Comparison of ENCODE assay signal across 1 cellular context in genomic region chr11:10405858-10406592, GRCh38.
TF ChIP-seq lines count a peak whose summit lies in the region.

No MANE protein-coding gene starts in this region.

TF ChIP-seq in SK-N-SH, 30 proteins besides CTCF, POLR2A, EP300 and RAD21 (continued from another document):
- TF ChIP-seq, protein P1, sequence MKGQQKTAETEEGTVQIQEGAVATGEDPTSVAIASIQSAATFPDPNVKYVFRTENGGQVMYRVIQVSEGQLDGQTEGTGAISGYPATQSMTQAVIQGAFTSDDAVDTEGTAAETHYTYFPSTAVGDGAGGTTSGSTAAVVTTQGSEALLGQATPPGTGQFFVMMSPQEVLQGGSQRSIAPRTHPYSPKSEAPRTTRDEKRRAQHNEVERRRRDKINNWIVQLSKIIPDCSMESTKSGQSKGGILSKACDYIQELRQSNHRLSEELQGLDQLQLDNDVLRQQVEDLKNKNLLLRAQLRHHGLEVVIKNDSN (IDR thresholded peaks at IDR 0.05; ENCODE audit: borderline replicate concordance, low read depth), result no peak
- TF ChIP-seq YY1 (IDR thresholded peaks at IDR 0.05; ENCODE audit: low read depth), result no peak
- no peak for TF ChIP-seq POLR2AphosphoS5 (IDR thresholded peaks at IDR 0.05; ENCODE audit: low read depth, low read length)
- no peak for TF ChIP-seq FOXM1 (IDR thresholded peaks at IDR 0.05; ENCODE audit: low read depth)
- peak; percentile 90 for TF ChIP-seq SMC3 (IDR thresholded peaks at IDR 0.05; ENCODE audit: low read depth, low read length)
- TF ChIP-seq, protein P2, sequence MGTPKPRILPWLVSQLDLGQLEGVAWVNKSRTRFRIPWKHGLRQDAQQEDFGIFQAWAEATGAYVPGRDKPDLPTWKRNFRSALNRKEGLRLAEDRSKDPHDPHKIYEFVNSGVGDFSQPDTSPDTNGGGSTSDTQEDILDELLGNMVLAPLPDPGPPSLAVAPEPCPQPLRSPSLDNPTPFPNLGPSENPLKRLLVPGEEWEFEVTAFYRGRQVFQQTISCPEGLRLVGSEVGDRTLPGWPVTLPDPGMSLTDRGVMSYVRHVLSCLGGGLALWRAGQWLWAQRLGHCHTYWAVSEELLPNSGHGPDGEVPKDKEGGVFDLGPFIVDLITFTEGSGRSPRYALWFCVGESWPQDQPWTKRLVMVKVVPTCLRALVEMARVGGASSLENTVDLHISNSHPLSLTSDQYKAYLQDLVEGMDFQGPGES (IDR thresholded peaks at IDR 0.05; ENCODE audit: low read depth, low read length), result no peak
